8 cellular contexts compared by ENCODE assay signal in genomic region chr1:97820470-97821188, GRCh38.
A peak's percentile ranks its signal among the peaks of the same experiment; 100 is the strongest.
DNase-seq lines count a peak whose midpoint lies in the region; ATAC-seq and TF ChIP-seq lines count a peak whose summit lies in the region.

No MANE protein-coding gene starts in this region.

- TF ChIP-seq CTCF in 22Rv1 (IDR thresholded peaks at IDR 0.05) (peak; percentile 84), GM13977 (IDR thresholded peaks at IDR 0.05; ENCODE audit: extremely low read depth, insufficient read depth, missing control alignments) (peak; percentile 28), type B pancreatic cell (conservative IDR thresholded peaks at IDR 0.05) (peak; percentile 75)

- H3K27ac ChIP-seq in 22Rv1: peak overlapping the region; percentile 63

- H3K4me1 Mint-ChIP-seq in type B pancreatic cell (ENCODE audit: unreplicated experiment): no peaks in the 10 kb centered on the region
- H3K4me1 Mint-ChIP-seq in activated T-cell treated with anti-CD3 and anti-CD28 coated beads, Interleukin-2, amount 50 U/mL, for 24 hours (ENCODE audit: low read depth): peaks cover under 1% of the 10 kb centered on the region

- H3K27ac Mint-ChIP-seq in type B pancreatic cell: no peak overlapping the region
- H3K27ac Mint-ChIP-seq in activated T-cell treated with anti-CD3 and anti-CD28 coated beads, Interleukin-2, amount 50 U/mL, for 24 hours: no peak overlapping the region

- no peaks in the 10 kb centered on the region for H3K36me3 Mint-ChIP-seq in type B pancreatic cell
- no peaks in the 10 kb centered on the region for H3K36me3 Mint-ChIP-seq in activated T-cell treated with anti-CD3 and anti-CD28 coated beads, Interleukin-2, amount 50 U/mL, for 24 hours (ENCODE audit: low read depth)

- peak; percentile 73 for ATAC-seq in HG03280 (IDR thresholded peaks at IDR 0.05; ENCODE audit: unreplicated experiment)

- DNase-seq in GM13977 (ENCODE audit: low spot score) (no peak), RKO (ENCODE audit: low spot score) (peak; percentile 56), glomerular endothelial cell (ENCODE audit: extremely low read depth, low read depth, low spot score) (peak; percentile 27), type B pancreatic cell (ENCODE audit: extremely low spot score, unreplicated experiment) (no peak), HPDE6-E6E7 (ENCODE audit: extremely low spot score) (no peak)
- no peak for DNase-seq in activated T-cell treated with anti-CD3 and anti-CD28 coated beads, Interleukin-2, amount 50 U/mL, for 24 hours

- H3K9me3 Mint-ChIP-seq in type B pancreatic cell: no peaks in the 10 kb centered on the region
- no peaks in the 10 kb centered on the region for H3K9me3 Mint-ChIP-seq in activated T-cell treated with anti-CD3 and anti-CD28 coated beads, Interleukin-2, amount 50 U/mL, for 24 hours

- H3K4me3 Mint-ChIP-seq in type B pancreatic cell: no peak overlapping the region
- H3K4me3 Mint-ChIP-seq in activated T-cell treated with anti-CD3 and anti-CD28 coated beads, Interleukin-2, amount 50 U/mL, for 24 hours: no peak overlapping the region

- in situ Hi-C loops in GM13977 (cut with MboI; ENCODE audit: low pct_unique_long_range_greater_than_20kb, low sequenced_read_pairs, unreplicated experiment): no loop called here

- H3K27me3 Mint-ChIP-seq in type B pancreatic cell: no peaks in the 10 kb centered on the region
- H3K27me3 Mint-ChIP-seq in activated T-cell treated with anti-CD3 and anti-CD28 coated beads, Interleukin-2, amount 50 U/mL, for 24 hours: no peaks in the 10 kb centered on the region

Comparison
In these comparisons a context has a peak if more than half of its experiments do, and no peak if none do; other contexts are left out.
1. CTCF ChIP-seq: peak in every context shown above with its lines; median percentile 84 in 22Rv1; 75 in type B pancreatic cell; 28 in GM13977.
2. DNase-seq: peak in RKO (single experiment) and glomerular endothelial cell (single experiment); none in GM13977 (single experiment), type B pancreatic cell (single experiment), activated T-cell treated with anti-CD3 and anti-CD28 coated beads, Interleukin-2, amount 50 U/mL, for 24 hours (single experiment) and HPDE6-E6E7 (single experiment).